In the genomic region with DNA sequence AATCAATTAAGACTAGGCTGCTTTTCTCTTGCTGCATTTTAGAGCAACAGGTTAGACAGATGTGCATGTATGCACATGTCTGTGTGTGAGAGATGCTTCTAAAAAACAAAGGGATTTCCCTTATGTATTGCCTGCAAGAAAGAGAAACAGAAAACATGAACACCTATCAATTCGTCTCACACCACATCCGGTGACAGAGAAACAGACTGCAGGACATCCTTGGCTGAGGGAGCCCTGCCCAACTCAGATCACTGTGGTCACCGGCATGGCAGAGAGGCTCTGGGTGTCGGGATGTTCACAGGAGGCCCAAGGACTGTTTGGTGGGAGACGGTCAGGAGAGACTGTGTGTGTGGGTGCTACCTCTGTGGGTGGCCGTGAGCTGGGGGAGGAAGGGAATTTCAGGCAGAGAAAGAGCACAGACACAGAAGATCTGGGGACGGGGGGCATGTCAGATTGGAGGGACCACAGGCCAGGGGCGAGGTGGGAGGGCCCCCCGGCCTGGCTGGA, we compare ENCODE assay signal across 8 cellular contexts. TPM values are rescaled to one million over a fixed set of nuclear protein-coding genes. Genes with fewer than 3 reads are reported as not detected.
DNase-seq lines count a peak whose midpoint lies in the region; ATAC-seq and TF ChIP-seq lines count a peak whose summit lies in the region.

No MANE protein-coding gene starts in this region.

- H3K27ac ChIP-seq in RWPE1 (peak overlapping the region; percentile 51), lung (ENCODE audit: low read depth in 1 of 2, low read length in 1 of 2) (peak overlapping the region; percentile 26 to 76)

- no peaks in the 10 kb centered on the region for H3K27me3 ChIP-seq in lung (ENCODE audit: control insufficient read depth, insufficient read depth)

- peaks cover 7 to 8% of the 10 kb centered on the region in 2 donors for H3K4me1 ChIP-seq in lung (ENCODE audit: control insufficient read depth in 2 of 2, insufficient read depth in 2 of 2, low read length in 2 of 2)

- CTCF ChIA-PET in RWPE1 (lab: Yijun Ruan, JAX) = no interaction called here

- POLR2A ChIA-PET in RWPE1 (lab: Yijun Ruan, JAX; ENCODE audit: low non-redundant PET) = no interaction called here

- H3K9me3 ChIP-seq in lung (ENCODE audit: control insufficient read depth in 2 of 2, insufficient read depth in 1 of 2, low read length in 1 of 2) = no peaks in the 10 kb centered on the region

- no peaks in the 10 kb centered on the region for H3K36me3 ChIP-seq in lung (ENCODE audit: control insufficient read depth in 2 of 2, insufficient read depth in 2 of 2, low read length in 2 of 2)

- peak; percentile 96 for ATAC-seq in GM18517 (IDR thresholded peaks at IDR 0.05; ENCODE audit: unreplicated experiment)
- ATAC-seq in GM21717 (IDR thresholded peaks at IDR 0.05; ENCODE audit: unreplicated experiment) = peak; percentile 89
- no peak for ATAC-seq in lung (ENCODE audit: insufficient read depth, low FRiP score)

- 86 to 91% methylated on average over 9 of the region's 9 CpGs for WGBS in lung, 2 donors

- H3K4me3 ChIP-seq in lung = no peak overlapping the region

- TF ChIP-seq CTCF in RWPE1 (conservative IDR thresholded peaks at IDR 0.05; ENCODE audit: low read depth) (no peak), lung (IDR thresholded peaks at IDR 0.05; ENCODE audit: control extremely low read depth, extremely low read depth) (no peak)

- DNase-seq in RWPE1 (ENCODE audit: low spot score) = no peak
- DNase-seq in lung (ENCODE audit: low spot score) = no peak
- DNase-seq in HPDE6-E6E7 (ENCODE audit: extremely low spot score) = no peak
- no peak for DNase-seq in NCI-H524 treated with DMSO at 0.1 percent for 48 hours (lab: John Stamatoyannopoulos, UW)
- DNase-seq in medulla oblongata (ENCODE audit: extremely low spot score) = no peak
- DNase-seq in NCI-H2227 (lab: John Stamatoyannopoulos, UW; ENCODE audit: unreplicated experiment) = no peak

RNA-seq across cellular contexts. Expression of a gene that starts 24.9 kb away (rescaled TPM):
- 10 to 100 TPM in 1 of 2 donors, 1 to 10 TPM in 1; 6.8 to 12.8 TPM for total RNA-seq in lung
- 10 to 100 TPM in 1 of 2 donors, 1 to 10 TPM in 1; 6.6 to 10.5 TPM for polyA plus RNA-seq in lung

RNA-seq across cellular contexts. Expression of a gene that starts 36.6 kb away (rescaled TPM):
- 10 to 100 TPM; 12.3 to 18.7 TPM for total RNA-seq in lung
- 1 to 10 TPM; 7.6 to 9.0 TPM for polyA plus RNA-seq in lung

RNA-seq across cellular contexts. Expression of a gene that starts 44.4 kb away (rescaled TPM):
- 10 to 100 TPM; 14.6 to 19.7 TPM for total RNA-seq in lung
- polyA plus RNA-seq in lung = 1 to 10 TPM; 4.0 to 9.4 TPM
